Comparison of ENCODE assay signal across 25 cellular contexts in genomic region chr2:31051213-31052185, GRCh38.
A peak's percentile ranks its signal among the peaks of the same experiment; 100 is the strongest.
DNase-seq lines count a peak whose midpoint lies in the region; ATAC-seq and TF ChIP-seq lines count a peak whose summit lies in the region.
"Had no signal": no experiment of that assay in that cellular context is flagged by ENCODE, and none has a peak within 500 bp of the region (broad histone marks: within the 10 kb centered on the region; RNA-seq: fewer than 3 reads in every experiment).

No MANE protein-coding gene starts in this region.

- H3K9me3 ChIP-seq in spleen = no peaks in the 10 kb centered on the region
- H3K9me3 ChIP-seq in sigmoid colon = no peaks in the 10 kb centered on the region
- H3K9me3 ChIP-seq: adrenal gland, MG63, Peyer's patch, SJSA1 had no signal

- no peaks in the 10 kb centered on the region for H3K9me3 Mint-ChIP-seq in activated CD4-positive, alpha-beta memory T cell treated with anti-CD3 and anti-CD28 coated beads for 36 hours
- H3K9me3 Mint-ChIP-seq in activated CD4-positive, alpha-beta memory T cell treated with anti-CD3 and anti-CD28 coated beads, Interleukin-2, amount 10 ng/mL, durations not matched to agents 7 days and 5 days = no peaks in the 10 kb centered on the region
- H3K9me3 Mint-ChIP-seq in activated naive CD8-positive, alpha-beta T cell treated with anti-CD3 and anti-CD28 coated beads, Interleukin-2, amount 50 U/mL, for 24 hours = no peaks in the 10 kb centered on the region
- H3K9me3 Mint-ChIP-seq: memory B cell, type B pancreatic cell had no signal

- TF ChIP-seq POLR2A in spleen (IDR thresholded peaks at IDR 0.05) (no peak), sigmoid colon (IDR thresholded peaks at IDR 0.05) (no peak)

- H3K4me1 ChIP-seq in spleen (peaks cover 0 to 18% (median 4%) of the 10 kb centered on the region in 6 donors), sigmoid colon (no peaks in the 10 kb centered on the region)
- H3K4me1 ChIP-seq: adrenal gland, SJSA1 had no signal

- TF ChIP-seq CTCF in spleen (IDR thresholded peaks at IDR 0.05 in 8 of 11, conservative IDR thresholded peaks at IDR 0.05 in 3 of 11) = no peak
- no peak for TF ChIP-seq CTCF in sigmoid colon (IDR thresholded peaks at IDR 0.05)

- peak; percentile 54 for ATAC-seq in activated naive CD8-positive, alpha-beta T cell treated with anti-CD3 and anti-CD28 coated beads, Interleukin-2, amount 50 U/mL, for 24 hours

- H3K27me3 Mint-ChIP-seq in activated CD4-positive, alpha-beta memory T cell treated with anti-CD3 and anti-CD28 coated beads for 36 hours = peaks cover 6% of the 10 kb centered on the region
- H3K27me3 Mint-ChIP-seq in activated CD4-positive, alpha-beta memory T cell treated with anti-CD3 and anti-CD28 coated beads, Interleukin-2, amount 10 ng/mL, durations not matched to agents 7 days and 5 days = peaks cover 2% of the 10 kb centered on the region
- H3K27me3 Mint-ChIP-seq in activated naive CD8-positive, alpha-beta T cell treated with anti-CD3 and anti-CD28 coated beads, Interleukin-2, amount 50 U/mL, for 24 hours = peaks cover 4% of the 10 kb centered on the region
- H3K27me3 Mint-ChIP-seq: memory B cell had no signal

- WGBS in spleen, 5 donors = 52 to 77% (median 59%) methylated on average over 11 of the region's 11 CpGs
- 80 to 91% methylated on average over 11 of the region's 11 CpGs for WGBS in sigmoid colon, 2 donors

- H3K4me3 Mint-ChIP-seq in activated CD4-positive, alpha-beta memory T cell treated with anti-CD3 and anti-CD28 coated beads for 36 hours = no peak overlapping the region
- H3K4me3 Mint-ChIP-seq in activated CD4-positive, alpha-beta memory T cell treated with anti-CD3 and anti-CD28 coated beads, Interleukin-2, amount 10 ng/mL, durations not matched to agents 7 days and 5 days = no peak overlapping the region
- no peak overlapping the region for H3K4me3 Mint-ChIP-seq in activated naive CD8-positive, alpha-beta T cell treated with anti-CD3 and anti-CD28 coated beads, Interleukin-2, amount 50 U/mL, for 24 hours
- H3K4me3 Mint-ChIP-seq: memory B cell, type B pancreatic cell had no signal

- H3K36me3 ChIP-seq in spleen (no peaks in the 10 kb centered on the region), sigmoid colon (no peaks in the 10 kb centered on the region)
- H3K36me3 ChIP-seq: adrenal gland, brain microvascular endothelial cell, MG63, Peyer's patch, SJSA1 had no signal

- H3K4me3 ChIP-seq in spleen (no peak overlapping the region), sigmoid colon (no peak overlapping the region)
- H3K4me3 ChIP-seq: adrenal gland, hepatocyte, MG63, Peyer's patch, SJSA1 had no signal

- H3K27me3 ChIP-seq in spleen (replicated peaks in 1 of 7) (no peaks in the 10 kb centered on the region), sigmoid colon (no peaks in the 10 kb centered on the region)
- H3K27me3 ChIP-seq: adrenal gland, brain microvascular endothelial cell, hepatocyte, MG63, Peyer's patch had no signal

- intact Hi-C loops in activated CD4-positive, alpha-beta memory T cell treated with anti-CD3 and anti-CD28 coated beads for 36 hours (cut with micrococcal nuclease) = no loop called here
- intact Hi-C loops in spleen (cut with DNase I; ENCODE audit: low total_unique reads) (no loop called here), sigmoid colon (cut with DNase I) (no loop called here)

- DNase-seq in activated CD4-positive, alpha-beta memory T cell treated with anti-CD3 and anti-CD28 coated beads for 36 hours = peak; percentile 45
- no peak for DNase-seq in activated CD4-positive, alpha-beta memory T cell treated with anti-CD3 and anti-CD28 coated beads, Interleukin-2, amount 10 ng/mL, durations not matched to agents 7 days and 5 days
- DNase-seq in GF-D8 (lab: John Stamatoyannopoulos, UW) = peak; percentile 51
- no peak for DNase-seq in activated naive CD8-positive, alpha-beta T cell treated with anti-CD3 and anti-CD28 coated beads, Interleukin-2, amount 50 U/mL, for 24 hours
- DNase-seq in spleen = no peak
- DNase-seq in sigmoid colon = no peak
- no peak for DNase-seq in Ammon's horn (ENCODE audit: low spot score)
- no peak for DNase-seq in activated effector memory CD4-positive, alpha-beta T cell treated with Interleukin-2 at 50 U/mL for 16 hours
- DNase-seq: ACHN; activated effector memory CD4-positive, alpha-beta T cell treated with anti-CD3 and anti-CD28 coated beads, Interleukin-2, amount 50 U/mL, for 16 hours; adrenal gland; brain microvascular endothelial cell; effector CD8-positive, alpha-beta T cell; EL; erythroblast; foreskin fibroblast; MG63; NCI-H1436 treated with DMSO at 0.1 percent for 48 hours; NCI-H510A; Peyer's patch had no signal

- POLR2A ChIA-PET in activated CD4-positive, alpha-beta memory T cell treated with anti-CD3 and anti-CD28 coated beads for 36 hours (lab: Charles Lee) = no interaction called here
- POLR2A ChIA-PET in activated CD4-positive, alpha-beta memory T cell treated with anti-CD3 and anti-CD28 coated beads, Interleukin-2, amount 10 ng/mL, durations not matched to agents 7 days and 5 days (lab: Charles Lee) = no interaction called here

- no peak for TF ChIP-seq EP300 in sigmoid colon (IDR thresholded peaks at IDR 0.05)

- H3K27ac ChIP-seq in spleen (peak overlapping the region in 5 of 8 donors; percentile 25 to 77 (median 74)), sigmoid colon (no peak overlapping the region)
- H3K27ac ChIP-seq: adrenal gland, brain microvascular endothelial cell, C4-2B, hepatocyte, SJSA1 had no signal

- no peaks in the 10 kb centered on the region for H3K36me3 Mint-ChIP-seq in activated CD4-positive, alpha-beta memory T cell treated with anti-CD3 and anti-CD28 coated beads for 36 hours
- no peaks in the 10 kb centered on the region for H3K36me3 Mint-ChIP-seq in activated CD4-positive, alpha-beta memory T cell treated with anti-CD3 and anti-CD28 coated beads, Interleukin-2, amount 10 ng/mL, durations not matched to agents 7 days and 5 days (ENCODE audit: low read depth)
- no peaks in the 10 kb centered on the region for H3K36me3 Mint-ChIP-seq in activated naive CD8-positive, alpha-beta T cell treated with anti-CD3 and anti-CD28 coated beads, Interleukin-2, amount 50 U/mL, for 24 hours (ENCODE audit: low read depth)
- H3K36me3 Mint-ChIP-seq: memory B cell, type B pancreatic cell had no signal

- CTCF ChIA-PET in activated CD4-positive, alpha-beta memory T cell treated with anti-CD3 and anti-CD28 coated beads for 36 hours (lab: Charles Lee) = no interaction called here
- CTCF ChIA-PET in activated CD4-positive, alpha-beta memory T cell treated with anti-CD3 and anti-CD28 coated beads, Interleukin-2, amount 10 ng/mL, durations not matched to agents 7 days and 5 days (lab: Charles Lee) = no interaction called here

- H3K4me1 Mint-ChIP-seq in activated CD4-positive, alpha-beta memory T cell treated with anti-CD3 and anti-CD28 coated beads for 36 hours (ENCODE audit: low read depth) = no peaks in the 10 kb centered on the region
- H3K4me1 Mint-ChIP-seq in activated CD4-positive, alpha-beta memory T cell treated with anti-CD3 and anti-CD28 coated beads, Interleukin-2, amount 10 ng/mL, durations not matched to agents 7 days and 5 days = no peaks in the 10 kb centered on the region
- peaks cover 8% of the 10 kb centered on the region for H3K4me1 Mint-ChIP-seq in activated naive CD8-positive, alpha-beta T cell treated with anti-CD3 and anti-CD28 coated beads, Interleukin-2, amount 50 U/mL, for 24 hours
- H3K4me1 Mint-ChIP-seq: memory B cell had no signal

- no peak overlapping the region for H3K27ac Mint-ChIP-seq in activated CD4-positive, alpha-beta memory T cell treated with anti-CD3 and anti-CD28 coated beads for 36 hours
- H3K27ac Mint-ChIP-seq in activated CD4-positive, alpha-beta memory T cell treated with anti-CD3 and anti-CD28 coated beads, Interleukin-2, amount 10 ng/mL, durations not matched to agents 7 days and 5 days = no peak overlapping the region
- H3K27ac Mint-ChIP-seq in activated naive CD8-positive, alpha-beta T cell treated with anti-CD3 and anti-CD28 coated beads, Interleukin-2, amount 50 U/mL, for 24 hours = no peak overlapping the region
- H3K27ac Mint-ChIP-seq: memory B cell, type B pancreatic cell had no signal

Comparison
In these comparisons a context has a peak if more than half of its experiments do, and no peak if none do; other contexts are left out.
1. DNase-seq: peak in activated CD4-positive, alpha-beta memory T cell treated with anti-CD3 and anti-CD28 coated beads for 36 hours (single experiment) and GF-D8 (single experiment); none in activated CD4-positive, alpha-beta memory T cell treated with anti-CD3 and anti-CD28 coated beads, Interleukin-2, amount 10 ng/mL, durations not matched to agents 7 days and 5 days (single experiment), activated naive CD8-positive, alpha-beta T cell treated with anti-CD3 and anti-CD28 coated beads, Interleukin-2, amount 50 U/mL, for 24 hours (single experiment), spleen (single experiment), sigmoid colon (single experiment), Ammon's horn (single experiment) and activated effector memory CD4-positive, alpha-beta T cell treated with Interleukin-2 at 50 U/mL for 16 hours (single experiment).
2. H3K27ac ChIP-seq: peak in spleen (5 of 8); none in sigmoid colon (0 of 4).